Comparison of ENCODE assay signal across 1 cellular context in the genomic region with DNA sequence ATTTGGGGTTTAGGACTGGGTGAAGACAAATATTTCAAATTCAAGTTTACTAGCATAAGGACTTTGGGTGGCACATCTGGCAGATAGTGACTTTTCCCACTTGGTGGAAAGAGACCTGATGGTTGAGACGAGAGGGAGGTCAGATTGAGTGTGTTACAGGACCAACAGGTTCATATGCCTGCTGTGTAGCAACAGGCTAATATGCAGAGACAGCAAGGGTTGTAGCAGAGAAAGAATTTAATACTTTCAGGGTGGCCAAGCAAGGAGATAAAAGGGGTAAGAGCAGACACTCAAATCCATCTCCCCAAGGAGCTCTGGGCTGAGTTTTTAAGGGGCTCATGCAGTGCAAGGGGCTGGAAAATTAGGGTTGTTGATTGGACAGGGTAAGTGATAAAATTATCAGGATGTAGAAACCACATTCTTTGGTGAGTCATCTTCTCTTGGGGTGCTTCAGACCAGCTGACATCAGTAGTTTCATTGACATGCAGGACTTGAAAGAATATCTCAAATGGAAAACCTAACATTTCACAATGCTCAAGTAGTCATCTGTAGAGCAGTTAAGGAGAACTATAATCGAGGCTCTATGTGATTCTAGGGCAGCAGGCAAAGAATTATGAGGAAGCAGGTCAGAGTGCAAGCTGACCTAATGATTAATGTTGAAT.
TF ChIP-seq lines count a peak whose summit lies in the region.

No MANE protein-coding gene starts in this region.

TF ChIP-seq in K562, 482 proteins besides CTCF, POLR2A, EP300 and RAD21 (continued from another document):
- TF ChIP-seq, protein P1, sequence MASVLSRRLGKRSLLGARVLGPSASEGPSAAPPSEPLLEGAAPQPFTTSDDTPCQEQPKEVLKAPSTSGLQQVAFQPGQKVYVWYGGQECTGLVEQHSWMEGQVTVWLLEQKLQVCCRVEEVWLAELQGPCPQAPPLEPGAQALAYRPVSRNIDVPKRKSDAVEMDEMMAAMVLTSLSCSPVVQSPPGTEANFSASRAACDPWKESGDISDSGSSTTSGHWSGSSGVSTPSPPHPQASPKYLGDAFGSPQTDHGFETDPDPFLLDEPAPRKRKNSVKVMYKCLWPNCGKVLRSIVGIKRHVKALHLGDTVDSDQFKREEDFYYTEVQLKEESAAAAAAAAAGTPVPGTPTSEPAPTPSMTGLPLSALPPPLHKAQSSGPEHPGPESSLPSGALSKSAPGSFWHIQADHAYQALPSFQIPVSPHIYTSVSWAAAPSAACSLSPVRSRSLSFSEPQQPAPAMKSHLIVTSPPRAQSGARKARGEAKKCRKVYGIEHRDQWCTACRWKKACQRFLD (CRISPR knock-in tag; IDR thresholded peaks at IDR 0.05) = 0 out of 2 replicates have a peak, but pooled peaks have one; percentile 28
- TF ChIP-seq, protein P2, sequence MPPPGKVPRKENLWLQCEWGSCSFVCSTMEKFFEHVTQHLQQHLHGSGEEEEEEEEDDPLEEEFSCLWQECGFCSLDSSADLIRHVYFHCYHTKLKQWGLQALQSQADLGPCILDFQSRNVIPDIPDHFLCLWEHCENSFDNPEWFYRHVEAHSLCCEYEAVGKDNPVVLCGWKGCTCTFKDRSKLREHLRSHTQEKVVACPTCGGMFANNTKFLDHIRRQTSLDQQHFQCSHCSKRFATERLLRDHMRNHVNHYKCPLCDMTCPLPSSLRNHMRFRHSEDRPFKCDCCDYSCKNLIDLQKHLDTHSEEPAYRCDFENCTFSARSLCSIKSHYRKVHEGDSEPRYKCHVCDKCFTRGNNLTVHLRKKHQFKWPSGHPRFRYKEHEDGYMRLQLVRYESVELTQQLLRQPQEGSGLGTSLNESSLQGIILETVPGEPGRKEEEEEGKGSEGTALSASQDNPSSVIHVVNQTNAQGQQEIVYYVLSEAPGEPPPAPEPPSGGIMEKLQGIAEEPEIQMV (tag; conservative IDR thresholded peaks at IDR 0.05; ENCODE audit: low read depth) = no peak
- TF ChIP-seq ZBTB9 (CRISPR knock-in tag; IDR thresholded peaks at IDR 0.05) = 0 out of 2 replicates have a peak, but pooled peaks have one; percentile 19
- TF ChIP-seq RREB1 (CRISPR knock-in tag; IDR thresholded peaks at IDR 0.05) = 0 out of 2 replicates have a peak, but pooled peaks have one; percentile 46
- TF ChIP-seq ZNF639 (CRISPR knock-in tag; conservative IDR thresholded peaks at IDR 0.05 in 1 of 2, IDR thresholded peaks at IDR 0.05 in 1 of 2) = no peak
- 0 out of 2 replicates have a peak, but pooled peaks have one; percentile 33 for TF ChIP-seq JUND (IDR thresholded peaks at IDR 0.05; ENCODE audit: borderline replicate concordance, low read depth, low read length)
- peak; percentile 60; the same call in 2 of the 3 replicates for TF ChIP-seq JUND (tag; IDR thresholded peaks at IDR 0.05; ENCODE audit: borderline replicate concordance, low read depth, low read length)
- peak in 1 of 2 experiments; percentile 67; a peak in 1 of 4 replicates for TF ChIP-seq TEAD1 (CRISPR knock-in tag; IDR thresholded peaks at IDR 0.05)
- TF ChIP-seq KLF16 (IDR thresholded peaks at IDR 0.05) = no peak
- TF ChIP-seq ZKSCAN3 (CRISPR knock-in tag; IDR thresholded peaks at IDR 0.05) = no peak
- TF ChIP-seq NR2C2 (CRISPR knock-in tag; IDR thresholded peaks at IDR 0.05) = no peak
- peak; percentile 28; the same call in 1 of the 2 replicates for TF ChIP-seq NR2C2 (tag; IDR thresholded peaks at IDR 0.05)
- TF ChIP-seq VEZF1 (CRISPR knock-in tag; IDR thresholded peaks at IDR 0.05) = peak; percentile 21; the same call in 1 of the 2 replicates
- TF ChIP-seq ZNF175 (CRISPR knock-in tag; IDR thresholded peaks at IDR 0.05; ENCODE audit: low read depth) = 0 out of 2 replicates have a peak, but pooled peaks have one; percentile 26
